ENCODE assay signal across 9 cellular contexts in genomic region chr6:119138906-119139541, GRCh38.
DNase-seq lines count a peak whose midpoint lies in the region; ATAC-seq and TF ChIP-seq lines count a peak whose summit lies in the region.
"Had no signal": no experiment of that assay in that cellular context is flagged by ENCODE, and none has a peak within 500 bp of the region (broad histone marks: within the 10 kb centered on the region; RNA-seq: fewer than 3 reads in every experiment).

No MANE protein-coding gene starts in this region.

- no peak overlapping the region for H3K9ac ChIP-seq in colonic mucosa (ENCODE audit: low read depth in 2 of 2, low read length in 2 of 2)

- H3K36me3 ChIP-seq in colonic mucosa (no peaks in the 10 kb centered on the region), Caco-2 (ENCODE audit: control insufficient read depth, insufficient read depth, low read length) (no peaks in the 10 kb centered on the region)

- peaks cover 34% of the 10 kb centered on the region for H3K4me1 Mint-ChIP-seq in activated CD8-positive, alpha-beta memory T cell treated with anti-CD3 and anti-CD28 coated beads, Interleukin-2, amount 10 ng/mL, durations not matched to agents 7 days and 5 days
- H3K4me1 Mint-ChIP-seq in activated naive CD8-positive, alpha-beta T cell treated with anti-CD3 and anti-CD28 coated beads, Interleukin-2, amount 50 U/mL, for 24 hours: peaks cover 10% of the 10 kb centered on the region
- H3K4me1 Mint-ChIP-seq in Caco-2 (ENCODE audit: low read depth, unreplicated experiment): peaks cover 21% of the 10 kb centered on the region

- POLR2A ChIA-PET in Caco-2 (lab: Charles Lee): interaction anchor here (0.5 kb wide), 1 partner anchor 158 kb away, joined by 3 read pairs; no protein-coding TSS in a partner anchor

- peaks cover 2% of the 10 kb centered on the region for H3K27me3 Mint-ChIP-seq in activated CD8-positive, alpha-beta memory T cell treated with anti-CD3 and anti-CD28 coated beads, Interleukin-2, amount 10 ng/mL, durations not matched to agents 7 days and 5 days
- no peaks in the 10 kb centered on the region for H3K27me3 Mint-ChIP-seq in activated naive CD8-positive, alpha-beta T cell treated with anti-CD3 and anti-CD28 coated beads, Interleukin-2, amount 50 U/mL, for 24 hours
- no peaks in the 10 kb centered on the region for H3K27me3 Mint-ChIP-seq in Caco-2 (ENCODE audit: insufficient read depth, unreplicated experiment)
- H3K27me3 Mint-ChIP-seq: activated naive CD8-positive, alpha-beta T cell had no signal

- no TSS peak for BruUV-seq in Caco-2 (replicated peaks; lab: Mats Ljungman, UMichigan)

- ATAC-seq in activated CD8-positive, alpha-beta memory T cell treated with anti-CD3 and anti-CD28 coated beads, Interleukin-2, amount 10 ng/mL, durations not matched to agents 7 days and 5 days: peak; percentile 79
- ATAC-seq in HG03103 (IDR thresholded peaks at IDR 0.05; ENCODE audit: low read depth, unreplicated experiment): peak; percentile 80
- ATAC-seq in activated naive CD8-positive, alpha-beta T cell treated with anti-CD3 and anti-CD28 coated beads, Interleukin-2, amount 50 U/mL, for 24 hours: peak; percentile 67
- ATAC-seq in HG02840 (IDR thresholded peaks at IDR 0.05; ENCODE audit: low FRiP score, unreplicated experiment): no peak

- peak overlapping the region; percentile 79 for H3K27ac Mint-ChIP-seq in activated CD8-positive, alpha-beta memory T cell treated with anti-CD3 and anti-CD28 coated beads, Interleukin-2, amount 10 ng/mL, durations not matched to agents 7 days and 5 days
- peak overlapping the region; percentile 29 for H3K27ac Mint-ChIP-seq in activated naive CD8-positive, alpha-beta T cell treated with anti-CD3 and anti-CD28 coated beads, Interleukin-2, amount 50 U/mL, for 24 hours
- no peak overlapping the region for H3K27ac Mint-ChIP-seq in Caco-2 (ENCODE audit: unreplicated experiment)
- H3K27ac Mint-ChIP-seq: activated naive CD8-positive, alpha-beta T cell had no signal

- H3K9me3 Mint-ChIP-seq in activated CD8-positive, alpha-beta memory T cell treated with anti-CD3 and anti-CD28 coated beads, Interleukin-2, amount 10 ng/mL, durations not matched to agents 7 days and 5 days (ENCODE audit: low read depth): no peaks in the 10 kb centered on the region
- H3K9me3 Mint-ChIP-seq in activated naive CD8-positive, alpha-beta T cell treated with anti-CD3 and anti-CD28 coated beads, Interleukin-2, amount 50 U/mL, for 24 hours: no peaks in the 10 kb centered on the region
- H3K9me3 Mint-ChIP-seq in Caco-2 (ENCODE audit: unreplicated experiment): peaks cover 8% of the 10 kb centered on the region

- H3K27me3 ChIP-seq in colonic mucosa: no peaks in the 10 kb centered on the region
- H3K27me3 ChIP-seq in Caco-2 (replicated peaks; ENCODE audit: control insufficient read depth, insufficient read depth, low read length): no peaks in the 10 kb centered on the region; the same call in 1 of the 2 replicates

- peaks cover 3% of the 10 kb centered on the region for H3K36me3 Mint-ChIP-seq in activated CD8-positive, alpha-beta memory T cell treated with anti-CD3 and anti-CD28 coated beads, Interleukin-2, amount 10 ng/mL, durations not matched to agents 7 days and 5 days
- no peaks in the 10 kb centered on the region for H3K36me3 Mint-ChIP-seq in activated naive CD8-positive, alpha-beta T cell treated with anti-CD3 and anti-CD28 coated beads, Interleukin-2, amount 50 U/mL, for 24 hours (ENCODE audit: low read depth)
- no peaks in the 10 kb centered on the region for H3K36me3 Mint-ChIP-seq in Caco-2 (ENCODE audit: insufficient read depth, unreplicated experiment)
- H3K36me3 Mint-ChIP-seq: activated naive CD8-positive, alpha-beta T cell had no signal

- intact Hi-C loops in colonic mucosa (cut with DNase I): no loop called here
- intact Hi-C loops in Caco-2 (cut with micrococcal nuclease; ENCODE audit: unreplicated experiment): no loop called here

- H3K9me3 ChIP-seq in colonic mucosa: no peaks in the 10 kb centered on the region
- H3K9me3 ChIP-seq in Caco-2: no peaks in the 10 kb centered on the region

- peak overlapping the region; percentile 6 for H3K4me3 Mint-ChIP-seq in activated CD8-positive, alpha-beta memory T cell treated with anti-CD3 and anti-CD28 coated beads, Interleukin-2, amount 10 ng/mL, durations not matched to agents 7 days and 5 days
- H3K4me3 Mint-ChIP-seq in activated naive CD8-positive, alpha-beta T cell treated with anti-CD3 and anti-CD28 coated beads, Interleukin-2, amount 50 U/mL, for 24 hours: no peak overlapping the region
- H3K4me3 Mint-ChIP-seq in Caco-2 (ENCODE audit: unreplicated experiment): no peak overlapping the region
- H3K4me3 Mint-ChIP-seq: activated naive CD8-positive, alpha-beta T cell had no signal

- H3K27ac ChIP-seq in colonic mucosa: no peak overlapping the region

- H3K4me3 ChIP-seq in colonic mucosa: no peak overlapping the region
- H3K4me3 ChIP-seq in Caco-2 (ENCODE audit: low read depth, low read length): no peak overlapping the region

- H3K4me1 ChIP-seq in colonic mucosa (no peaks in the 10 kb centered on the region), Caco-2 (no peaks in the 10 kb centered on the region)

- TF ChIP-seq CTCF in colonic mucosa (IDR thresholded peaks at IDR 0.05) (no peak), Caco-2 (IDR thresholded peaks at IDR 0.05; ENCODE audit: insufficient read depth in 1 of 2, low read depth in 1 of 2, low read length in 1 of 2, severe bottlenecking in 1 of 2, unreplicated experiment in 1 of 2) (no peak)

- CTCF ChIA-PET in activated CD8-positive, alpha-beta memory T cell treated with anti-CD3 and anti-CD28 coated beads, Interleukin-2, amount 10 ng/mL, durations not matched to agents 7 days and 5 days (lab: Charles Lee): interaction anchor here (1.2 to 1.9 kb wide), 5 partner anchors 9 to 178 kb away, joined by 3 to 10 read pairs (median 3); no protein-coding TSS in a partner anchor
- CTCF ChIA-PET in Caco-2 (lab: Charles Lee): interaction anchor here (1.3 kb wide), 1 partner anchor 8 kb away, joined by 3 read pairs; no protein-coding TSS in a partner anchor

- peak; percentile 64 for DNase-seq in activated CD8-positive, alpha-beta memory T cell treated with anti-CD3 and anti-CD28 coated beads, Interleukin-2, amount 10 ng/mL, durations not matched to agents 7 days and 5 days
- no peak for DNase-seq in activated CD8-positive, alpha-beta memory T cell treated with anti-CD3 and anti-CD28 coated beads, Interleukin-2, amount 50 U/mL, for 4 hours
- DNase-seq in activated naive CD8-positive, alpha-beta T cell treated with anti-CD3 and anti-CD28 coated beads, Interleukin-2, amount 50 U/mL, for 24 hours: no peak
- no peak for DNase-seq in colonic mucosa
- DNase-seq in Caco-2: no peak
- no peak for DNase-seq in activated gamma-delta T cell treated with Interleukin-2 at 50 U/mL for 16 hours
